Comparison of ENCODE assay signal across 12 cellular contexts in the genomic region with DNA sequence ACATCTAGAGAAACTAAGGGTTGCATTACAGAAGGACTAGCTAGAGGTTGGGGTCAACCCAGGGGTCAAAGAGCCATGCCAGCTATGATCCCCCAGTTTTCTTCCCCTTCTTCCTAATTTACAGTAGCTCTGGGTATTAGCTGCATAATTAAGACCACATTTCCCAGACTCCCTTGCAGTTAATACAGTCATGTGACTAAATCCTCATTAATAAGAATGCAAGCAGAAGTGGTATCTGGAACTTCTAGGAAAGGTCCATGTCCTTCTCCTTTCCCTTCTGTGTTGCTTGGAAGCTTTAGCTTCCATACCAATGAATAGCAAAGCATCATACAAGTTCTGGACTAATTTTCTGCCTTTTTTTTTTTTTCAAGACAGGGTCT. TPM values are rescaled to one million over a fixed set of nuclear protein-coding genes. Genes with fewer than 3 reads are reported as not detected.
DNase-seq lines count a peak whose midpoint lies in the region; ATAC-seq and TF ChIP-seq lines count a peak whose summit lies in the region.
"Had no signal": no experiment of that assay in that cellular context is flagged by ENCODE, and none has a peak within 500 bp of the region (broad histone marks: within the 10 kb centered on the region; RNA-seq: fewer than 3 reads in every experiment).

No MANE protein-coding gene starts in this region.

- H4K20me1 ChIP-seq in DOHH2 (ENCODE audit: control insufficient read depth, insufficient read depth, low read depth, low read length) = no peaks in the 10 kb centered on the region

- peaks cover 35% of the 10 kb centered on the region for H3K4me1 Mint-ChIP-seq in brain
- H3K4me1 Mint-ChIP-seq: CD4-positive, CD25-positive, alpha-beta regulatory T cell had no signal

- peaks cover 26% of the 10 kb centered on the region for H3K27me3 Mint-ChIP-seq in brain

- DNase-seq in MV-4-11 (lab: John Stamatoyannopoulos, UW) (peak; percentile 10), islet precursor cell (no peak)
- DNase-seq: BE2C; CD4-positive, CD25-positive, alpha-beta regulatory T cell; DMS79; KBM-7 had no signal

- no peak for TF ChIP-seq CTCF in DOHH2 (IDR thresholded peaks at IDR 0.05; ENCODE audit: low read depth, low read length, poor library complexity, severe bottlenecking)
- no peak for TF ChIP-seq CTCF in brain (conservative IDR thresholded peaks at IDR 0.05)

- no peaks in the 10 kb centered on the region for H3K27me3 ChIP-seq in DOHH2 (ENCODE audit: control insufficient read depth, low read length)
- H3K27me3 ChIP-seq: BE2C had no signal

- H3K36me3 Mint-ChIP-seq in brain = no peaks in the 10 kb centered on the region

- H3K9me3 Mint-ChIP-seq in brain = peaks cover 6 to 26% (median 13%) of the 10 kb centered on the region in 5 experiments

- H3K79me2 ChIP-seq in DOHH2 (ENCODE audit: control insufficient read depth, low read length) = no peaks in the 10 kb centered on the region

- ATAC-seq in HG03432 (IDR thresholded peaks at IDR 0.05; ENCODE audit: unreplicated experiment) (no peak), GM19463 (IDR thresholded peaks at IDR 0.05; ENCODE audit: unreplicated experiment) (no peak)
- ATAC-seq: A549 had no signal

- H3K4me1 ChIP-seq in DOHH2 (ENCODE audit: control insufficient read depth, low read length) = peaks cover 54% of the 10 kb centered on the region
- H3K4me1 ChIP-seq: BE2C had no signal

- peak overlapping the region in 1 of 5 experiments; percentile 31 for H3K4me3 Mint-ChIP-seq in brain
- H3K4me3 Mint-ChIP-seq: CD4-positive, CD25-positive, alpha-beta regulatory T cell had no signal

- H3F3A ChIP-seq in DOHH2 (ENCODE audit: control insufficient read depth, insufficient read depth) = peaks cover 6% of the 10 kb centered on the region; the same call in 1 of the 2 replicates

- peak overlapping the region in 4 of 5 experiments; percentile 72 to 92 (median 84) for H3K27ac Mint-ChIP-seq in brain

- peaks cover 5% of the 10 kb centered on the region; the same call in 1 of the 2 replicates for H3K9me3 ChIP-seq in DOHH2 (ENCODE audit: control insufficient read depth, insufficient read depth, low read length)
- H3K9me3 ChIP-seq: BE2C, HAP-1 had no signal

- H3K4me2 ChIP-seq in DOHH2 (ENCODE audit: low read length) = peak overlapping the region; percentile 63; the same call in 1 of the 2 replicates
- H3K4me2 ChIP-seq: A549 had no signal

- H3K4me3 ChIP-seq in DOHH2 (ENCODE audit: low read length) = no peak overlapping the region
- H3K4me3 ChIP-seq: A549, HAP-1 had no signal

- no peaks in the 10 kb centered on the region for H3K9me2 ChIP-seq in DOHH2 (replicated peaks; ENCODE audit: control insufficient read depth, low read length)

- no peak overlapping the region for H3K27ac ChIP-seq in DOHH2 (ENCODE audit: low read depth, low read length)
- H3K27ac ChIP-seq: A549 had no signal

- no peaks in the 10 kb centered on the region; the same call in 1 of the 2 replicates for H3K36me3 ChIP-seq in DOHH2 (ENCODE audit: control insufficient read depth, low read length)
- H3K36me3 ChIP-seq: BE2C, HAP-1 had no signal

RNA-seq across cellular contexts. Expression of gene LMO2, which starts 19.1 kb away (rescaled TPM):
- 33.3 TPM for polyA plus RNA-seq in brain (ENCODE audit: insufficient read depth, low read depth, low replicate concordance)
